ENCODE assay signal across 1 cellular context in genomic region chr7:105389090-105389650, GRCh38.
TF ChIP-seq lines count a peak whose summit lies in the region.

No MANE protein-coding gene starts in this region.

TF ChIP-seq in K562, 482 proteins besides CTCF, POLR2A, EP300 and RAD21 (continued from another document):
- TF ChIP-seq ZNF740 (CRISPR knock-in tag; IDR thresholded peaks at IDR 0.05) (no peak), ZNF740 (tag; IDR thresholded peaks at IDR 0.05) (0 out of 4 replicates have a peak, but pooled peaks of 1 of the 2 experiments have one; percentile 5), HMG20B (CRISPR knock-in tag; IDR thresholded peaks at IDR 0.05) (no peak), KDM5B (IDR thresholded peaks at IDR 0.05; ENCODE audit: insufficient replicate concordance, low read depth, low read length) (no peak), TRIM28 (IDR thresholded peaks at IDR 0.05) (no peak), SNRNP70 (optimal IDR thresholded peaks at IDR 0.05; ENCODE audit: low read depth, low read length) (no peak), KLF1 (tag; IDR thresholded peaks at IDR 0.05) (no peak), ZNF134 (CRISPR knock-in tag; conservative IDR thresholded peaks at IDR 0.05) (no peak), ARID3B (CRISPR knock-in tag; IDR thresholded peaks at IDR 0.05; ENCODE audit: borderline replicate concordance) (no peak), KDM2B (CRISPR knock-in tag; IDR thresholded peaks at IDR 0.05) (no peak), BCL6 (CRISPR knock-in tag; IDR thresholded peaks at IDR 0.05) (no peak), HSF4 (CRISPR knock-in tag; IDR thresholded peaks at IDR 0.05; ENCODE audit: borderline replicate concordance) (no peak), PHTF2 (CRISPR knock-in tag; IDR thresholded peaks at IDR 0.05) (no peak)
- TF ChIP-seq, protein P1, sequence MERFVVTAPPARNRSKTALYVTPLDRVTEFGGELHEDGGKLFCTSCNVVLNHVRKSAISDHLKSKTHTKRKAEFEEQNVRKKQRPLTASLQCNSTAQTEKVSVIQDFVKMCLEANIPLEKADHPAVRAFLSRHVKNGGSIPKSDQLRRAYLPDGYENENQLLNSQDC (CRISPR knock-in tag; IDR thresholded peaks at IDR 0.05): no peak
- TF ChIP-seq, protein P2, sequence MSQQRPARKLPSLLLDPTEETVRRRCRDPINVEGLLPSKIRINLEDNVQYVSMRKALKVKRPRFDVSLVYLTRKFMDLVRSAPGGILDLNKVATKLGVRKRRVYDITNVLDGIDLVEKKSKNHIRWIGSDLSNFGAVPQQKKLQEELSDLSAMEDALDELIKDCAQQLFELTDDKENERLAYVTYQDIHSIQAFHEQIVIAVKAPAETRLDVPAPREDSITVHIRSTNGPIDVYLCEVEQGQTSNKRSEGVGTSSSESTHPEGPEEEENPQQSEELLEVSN (IDR thresholded peaks at IDR 0.05; ENCODE audit: borderline replicate concordance in 1 of 2, extremely low read depth in 1 of 2, insufficient read depth in 1 of 2, insufficient read length in 1 of 2, low read depth in 1 of 2, low read length in 1 of 2, poor library complexity in 1 of 2, severe bottlenecking in 1 of 2): peak; percentile 11 to 65
